In the genomic region with DNA sequence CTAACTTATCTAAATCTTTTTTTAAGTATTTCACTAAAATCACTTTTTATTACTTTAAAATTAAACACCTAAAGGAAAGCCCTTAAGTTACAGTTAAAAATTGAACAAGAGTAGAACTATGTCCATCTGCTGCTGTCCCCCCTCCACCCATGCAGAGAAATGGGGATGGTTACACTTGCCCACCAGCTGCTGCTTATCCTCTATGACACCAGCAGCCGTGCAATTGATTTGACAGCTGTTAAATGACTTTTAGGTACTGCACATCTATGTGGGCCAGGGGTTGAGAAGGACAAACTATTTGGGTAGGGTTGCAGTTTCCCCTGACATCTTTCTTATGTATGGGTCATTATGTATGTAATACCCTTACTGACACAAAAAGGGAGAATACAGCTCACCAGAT, we compare ENCODE assay signal across 16 cellular contexts.
DNase-seq lines count a peak whose midpoint lies in the region; ATAC-seq and TF ChIP-seq lines count a peak whose summit lies in the region.
"Had no signal": no experiment of that assay in that cellular context is flagged by ENCODE, and none has a peak within 500 bp of the region (broad histone marks: within the 10 kb centered on the region; RNA-seq: fewer than 3 reads in every experiment).

No MANE protein-coding gene starts in this region.

- DNase-seq in NCI-H2227 (lab: John Stamatoyannopoulos, UW; ENCODE audit: unreplicated experiment) (peak; percentile 2), NCI-H2227 treated with DMSO at 0.1 percent for 48 hours (lab: John Stamatoyannopoulos, UW) (no peak), NCI-H69 (lab: John Stamatoyannopoulos, UW) (peak; percentile 2), gastrocnemius medialis (no peak), left lobe of liver (ENCODE audit: low spot score) (no peak)
- DNase-seq: BE2C; Calu3; CD4-positive, alpha-beta memory T cell; DMS79; GM23248; NCI-H1930; NCI-H510A treated with DMSO at 0.1 percent for 48 hours had no signal

- peaks cover 16% of the 10 kb centered on the region for H3K36me3 ChIP-seq in DOHH2 (ENCODE audit: control insufficient read depth, low read length)
- H3K36me3 ChIP-seq in gastrocnemius medialis: no peaks in the 10 kb centered on the region
- H3K36me3 ChIP-seq: BE2C had no signal

- in situ Hi-C loops in gastrocnemius medialis (cut with MboI; ENCODE audit: low sequenced_read_pairs in 4 of 4): no loop called here

- peak overlapping the region; percentile 97 for H3K27ac ChIP-seq in DOHH2 (ENCODE audit: low read depth, low read length)
- H3K27ac ChIP-seq in gastrocnemius medialis: peak overlapping the region; percentile 80 to 89 (median 87)
- H3K27ac ChIP-seq: 22Rv1, GM23248 had no signal

- intact Hi-C loops in gastrocnemius medialis (cut with DNase I; ENCODE audit: low total_unique reads): loop anchor here (2.0 kb wide), 1 partner anchor 74 kb away; no protein-coding TSS in a partner anchor

- H3K9me3 ChIP-seq in DOHH2 (ENCODE audit: control insufficient read depth, insufficient read depth, low read length): peaks cover 2% of the 10 kb centered on the region; the same call in 1 of the 2 replicates
- no peaks in the 10 kb centered on the region for H3K9me3 ChIP-seq in gastrocnemius medialis
- H3K9me3 ChIP-seq: BE2C had no signal

- peaks cover 54% of the 10 kb centered on the region for H3F3A ChIP-seq in DOHH2 (ENCODE audit: control insufficient read depth, insufficient read depth)

- H3K27me3 ChIP-seq in DOHH2 (ENCODE audit: control insufficient read depth, low read length) (no peaks in the 10 kb centered on the region), gastrocnemius medialis (no peaks in the 10 kb centered on the region)
- H3K27me3 ChIP-seq: BE2C had no signal

- H3K4me2 ChIP-seq in DOHH2 (ENCODE audit: low read length): peak overlapping the region; percentile 81

- H3K4me1 ChIP-seq in DOHH2 (ENCODE audit: control insufficient read depth, low read length) (peaks cover 91% of the 10 kb centered on the region), gastrocnemius medialis (peaks cover 77 to 80% of the 10 kb centered on the region in 2 donors)

- H3K9me2 ChIP-seq in DOHH2 (replicated peaks; ENCODE audit: control insufficient read depth, low read length): no peaks in the 10 kb centered on the region

- TF ChIP-seq CTCF in DOHH2 (IDR thresholded peaks at IDR 0.05; ENCODE audit: low read depth, low read length, poor library complexity, severe bottlenecking): no peak
- TF ChIP-seq CTCF in gastrocnemius medialis (IDR thresholded peaks at IDR 0.05 in 4 of 5, conservative IDR thresholded peaks at IDR 0.05 in 1 of 5): no peak

- TF ChIP-seq POLR2A in gastrocnemius medialis (IDR thresholded peaks at IDR 0.05): no peak

- peak overlapping the region; percentile 70 for H3K4me3 ChIP-seq in DOHH2 (ENCODE audit: low read length)
- H3K4me3 ChIP-seq in gastrocnemius medialis: no peak overlapping the region
- H3K4me3 ChIP-seq: GM23248 had no signal

- ATAC-seq in gastrocnemius medialis (no peak), HG02642 (IDR thresholded peaks at IDR 0.05; ENCODE audit: poor library complexity, unreplicated experiment) (no peak), left lobe of liver (no peak), GM19397 (IDR thresholded peaks at IDR 0.05; ENCODE audit: unreplicated experiment) (no peak)

- H3K79me2 ChIP-seq in DOHH2 (ENCODE audit: control insufficient read depth, low read length): peaks cover 100% of the 10 kb centered on the region

- H4K20me1 ChIP-seq in DOHH2 (ENCODE audit: control insufficient read depth, insufficient read depth, low read depth, low read length): no peaks in the 10 kb centered on the region

Comparison
In these comparisons a context has a peak if more than half of its experiments do, and no peak if none do; other contexts are left out.
1. DNase-seq: peak in NCI-H2227 (single experiment) and NCI-H69 (single experiment); none in NCI-H2227 treated with DMSO at 0.1 percent for 48 hours (single experiment), gastrocnemius medialis (0 of 2) and left lobe of liver (single experiment).